ENCODE assay signal across 22 cellular contexts in the genomic region with DNA sequence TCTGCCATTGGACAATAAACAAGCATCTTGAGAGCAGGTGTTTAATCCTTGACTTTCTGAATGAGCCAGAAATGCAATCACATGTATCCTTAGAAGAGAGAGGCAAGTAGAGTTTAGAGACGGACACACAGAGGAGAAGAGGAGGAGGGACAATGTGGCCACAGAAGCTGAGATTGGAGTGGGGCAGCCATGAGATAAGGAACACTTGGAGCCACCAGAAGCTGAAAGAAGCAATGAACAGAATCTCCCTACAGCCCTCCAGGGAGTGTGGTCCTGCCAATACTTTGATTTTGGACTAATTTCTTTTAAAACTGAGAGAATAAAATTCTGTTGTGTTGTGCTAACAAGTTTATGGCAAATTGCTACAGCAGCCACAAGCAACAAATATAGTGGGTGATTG.
"Had no signal": no experiment of that assay in that cellular context is flagged by ENCODE, and none has a peak within 500 bp of the region (broad histone marks: within the 10 kb centered on the region; RNA-seq: fewer than 3 reads in every experiment).

No MANE protein-coding gene starts in this region.

- H3K36me3 ChIP-seq: neural progenitor cell, pancreas, prostate gland, right atrium auricular region, right lobe of liver, sigmoid colon, stomach, thoracic aorta, thyroid gland, tibial nerve, upper lobe of left lung, vagina had no signal

- H2AFZ ChIP-seq: neural progenitor cell had no signal

- H3K9me3 ChIP-seq: pancreas, prostate gland, right atrium auricular region, right lobe of liver, sigmoid colon, stomach, thoracic aorta, thyroid gland, tibial nerve, upper lobe of left lung, vagina had no signal

- H3K9ac ChIP-seq: neural progenitor cell had no signal

- H3K4me1 ChIP-seq: neural progenitor cell, pancreas, prostate gland, right atrium auricular region, right lobe of liver, sigmoid colon, stomach, thyroid gland, tibial nerve, upper lobe of left lung, vagina had no signal

- H3K27ac ChIP-seq: neural progenitor cell, pancreas, prostate gland, right atrium auricular region, right lobe of liver, sigmoid colon, stomach, thoracic aorta, thyroid gland, tibial nerve, upper lobe of left lung, vagina had no signal

- DNase-seq: natural killer cell; pancreas; retina; right lobe of liver; sigmoid colon; small intestine; stimulated activated CD4-positive, alpha-beta T cell treated with anti-CD3 and anti-CD28 coated beads, Interleukin-15, amount 100 ng/mL, for 24 hours; stimulated activated CD4-positive, alpha-beta T cell treated with anti-CD3 and anti-CD28 coated beads, Interleukin-2, amount 100 ng/mL, for 24 hours; stimulated activated CD4-positive, alpha-beta T cell treated with anti-CD3 and anti-CD28 coated beads, Interleukin-2, amount 100 ng/mL, for 48 hours; stimulated activated CD4-positive, alpha-beta T cell treated with anti-CD3 and anti-CD28 coated beads, Interleukin-4, amount 100 ng/mL, for 24 hours; stimulated activated naive B cell treated with anti-CD40 and anti-IgM and Interleukin-4, amounts not matched to agents 10 μg/mL and 1 μg/mL and 100 μg/mL, for 72 hours; stimulated activated naive CD4-positive, alpha-beta T cell treated with Interleukin-2 at 50 U/mL for 16 hours; stomach; thyroid gland; trophoblast cell; upper lobe of left lung had no signal

- H3K4me2 ChIP-seq: neural progenitor cell had no signal

- H3K4me3 ChIP-seq: neural progenitor cell, pancreas, prostate gland, right atrium auricular region, right lobe of liver, sigmoid colon, stomach, thoracic aorta, thyroid gland, tibial nerve, upper lobe of left lung, vagina had no signal

- H3K27me3 ChIP-seq: neural progenitor cell, pancreas, right atrium auricular region, right lobe of liver, sigmoid colon, thyroid gland, tibial nerve, upper lobe of left lung, vagina had no signal
